In genomic region chr12:28253175-28253641, GRCh38 we compare ENCODE assay signal across 9 cellular contexts.
DNase-seq lines count a peak whose midpoint lies in the region; ATAC-seq and FAIRE-seq lines count a peak whose summit lies in the region.
"Had no signal": no experiment of that assay in that cellular context is flagged by ENCODE, and none has a peak within 500 bp of the region (broad histone marks: within the 10 kb centered on the region; RNA-seq: fewer than 3 reads in every experiment).

No MANE protein-coding gene starts in this region.

- no peak overlapping the region for H3K4ac ChIP-seq in mesenchymal stem cell (ENCODE audit: low read depth in 1 of 2, low read length in 2 of 2)

- no peak overlapping the region for H2BK120ac ChIP-seq in mesenchymal stem cell (ENCODE audit: low read depth, low read length)

- H3K18ac ChIP-seq in mesenchymal stem cell (ENCODE audit: low read depth in 1 of 2, low read length in 2 of 2): no peak overlapping the region

- no peaks in the 10 kb centered on the region for H3K79me1 ChIP-seq in mesenchymal stem cell (replicated peaks; ENCODE audit: low read length, poor library complexity, severe bottlenecking)

- H3K27ac Mint-ChIP-seq in activated CD4-positive, alpha-beta T cell treated with anti-CD3 and anti-CD28 coated beads, Interleukin-2, amount 10 ng/mL, durations not matched to agents 7 days and 5 days: peak overlapping the region; percentile 91

- H3K9me3 Mint-ChIP-seq in activated CD4-positive, alpha-beta T cell treated with anti-CD3 and anti-CD28 coated beads, Interleukin-2, amount 10 ng/mL, durations not matched to agents 7 days and 5 days: no peaks in the 10 kb centered on the region

- POLR2A ChIA-PET in activated CD4-positive, alpha-beta T cell treated with anti-CD3 and anti-CD28 coated beads, Interleukin-2, amount 10 ng/mL, durations not matched to agents 7 days and 5 days (lab: Charles Lee): interaction anchor here (0.6 to 0.7 kb wide), 3 partner anchors 62 to 1464 kb away, joined by 3 to 4 read pairs (median 4); no protein-coding TSS in a partner anchor

- no peak overlapping the region for H2BK15ac ChIP-seq in mesenchymal stem cell (ENCODE audit: low read depth, poor library complexity, severe bottlenecking)

- no peaks in the 10 kb centered on the region for H3K4me1 ChIP-seq in mesenchymal stem cell (ENCODE audit: control insufficient read depth, insufficient read depth, low read depth, low read length)

- no peak overlapping the region for H3K27ac ChIP-seq in mesenchymal stem cell (ENCODE audit: low read length, poor library complexity, severe bottlenecking)
- H3K27ac ChIP-seq: epithelial cell of prostate had no signal

- H2BK5ac ChIP-seq in mesenchymal stem cell (ENCODE audit: low read depth, low read length, poor library complexity, severe bottlenecking): no peak overlapping the region

- no peak overlapping the region for H3K4me3 ChIP-seq in mesenchymal stem cell (ENCODE audit: insufficient read depth in 1 of 2, low read depth in 1 of 2, low read length in 2 of 2)
- H3K4me3 ChIP-seq in MG63: no peak overlapping the region

- H3K4me3 Mint-ChIP-seq in activated CD4-positive, alpha-beta T cell treated with anti-CD3 and anti-CD28 coated beads, Interleukin-2, amount 10 ng/mL, durations not matched to agents 7 days and 5 days: peak overlapping the region; percentile 64

- whole genome bisulfite sequencing in mesenchymal stem cell: 50% methylated on average over 1 of the region's 3 CpGs

- peak overlapping the region; percentile 12 for H3K9ac ChIP-seq in mesenchymal stem cell (ENCODE audit: low read length)

- no peak overlapping the region for H3K14ac ChIP-seq in mesenchymal stem cell (ENCODE audit: low read length in 2 of 2)

- DNase-seq in activated CD4-positive, alpha-beta T cell treated with anti-CD3 and anti-CD28 coated beads, Interleukin-2, amount 10 ng/mL, durations not matched to agents 7 days and 5 days: peak; percentile 28
- DNase-seq in mesenchymal stem cell: no peak
- no peak for DNase-seq in RCC 7860 (ENCODE audit: low spot score)
- DNase-seq in GDM1 (lab: John Stamatoyannopoulos, UW): no peak
- DNase-seq in NCI-H146 treated with DMSO at 0.1 percent for 48 hours (lab: John Stamatoyannopoulos, UW; ENCODE audit: unreplicated experiment): no peak
- no peak for DNase-seq in MG63

- H3K27me3 ChIP-seq in mesenchymal stem cell (ENCODE audit: control insufficient read depth in 1 of 2, insufficient read depth in 1 of 2, low read length in 2 of 2) (no peaks in the 10 kb centered on the region), MG63 (no peaks in the 10 kb centered on the region)

- ATAC-seq in GM18519 (IDR thresholded peaks at IDR 0.05; ENCODE audit: low FRiP score, unreplicated experiment) (peak; percentile 67), HG02885 (IDR thresholded peaks at IDR 0.05; ENCODE audit: poor library complexity, unreplicated experiment) (peak; percentile 94)

- H3K36me3 ChIP-seq in mesenchymal stem cell (ENCODE audit: control insufficient read depth in 1 of 2, insufficient read depth in 2 of 2, low read depth in 1 of 2, low read length in 2 of 2) (no peaks in the 10 kb centered on the region), MG63 (no peaks in the 10 kb centered on the region)

- no peak overlapping the region for H2AFZ ChIP-seq in mesenchymal stem cell (ENCODE audit: low read depth, low read length)

- no peak overlapping the region for H2BK12ac ChIP-seq in mesenchymal stem cell (ENCODE audit: low read length in 2 of 2)

- FAIRE-seq in RCC 7860 (lab: Jason Lieb, UNC): no peak

- H4K91ac ChIP-seq in mesenchymal stem cell (ENCODE audit: low read length): no peak overlapping the region

- no peak overlapping the region for H4K8ac ChIP-seq in mesenchymal stem cell (ENCODE audit: low read length)

- no peaks in the 10 kb centered on the region for H3K27me3 Mint-ChIP-seq in activated CD4-positive, alpha-beta T cell treated with anti-CD3 and anti-CD28 coated beads, Interleukin-2, amount 10 ng/mL, durations not matched to agents 7 days and 5 days

- no peak overlapping the region for H2AK5ac ChIP-seq in mesenchymal stem cell (ENCODE audit: low read length, severe bottlenecking)

- H3K4me1 Mint-ChIP-seq in activated CD4-positive, alpha-beta T cell treated with anti-CD3 and anti-CD28 coated beads, Interleukin-2, amount 10 ng/mL, durations not matched to agents 7 days and 5 days: peaks cover 45% of the 10 kb centered on the region

- no peak overlapping the region for H3K4me2 ChIP-seq in mesenchymal stem cell (ENCODE audit: low read length, poor library complexity, severe bottlenecking)

- CTCF ChIA-PET in activated CD4-positive, alpha-beta T cell treated with anti-CD3 and anti-CD28 coated beads, Interleukin-2, amount 10 ng/mL, durations not matched to agents 7 days and 5 days (lab: Charles Lee): no interaction called here

- H3K23ac ChIP-seq in mesenchymal stem cell (ENCODE audit: low read length in 2 of 2): no peak overlapping the region

- H3K9me3 ChIP-seq in mesenchymal stem cell (ENCODE audit: control insufficient read depth, low read length): no peaks in the 10 kb centered on the region
- no peaks in the 10 kb centered on the region for H3K9me3 ChIP-seq in MG63

- peaks cover 2% of the 10 kb centered on the region for H3K36me3 Mint-ChIP-seq in activated CD4-positive, alpha-beta T cell treated with anti-CD3 and anti-CD28 coated beads, Interleukin-2, amount 10 ng/mL, durations not matched to agents 7 days and 5 days (ENCODE audit: low read depth)
